In the genomic region with DNA sequence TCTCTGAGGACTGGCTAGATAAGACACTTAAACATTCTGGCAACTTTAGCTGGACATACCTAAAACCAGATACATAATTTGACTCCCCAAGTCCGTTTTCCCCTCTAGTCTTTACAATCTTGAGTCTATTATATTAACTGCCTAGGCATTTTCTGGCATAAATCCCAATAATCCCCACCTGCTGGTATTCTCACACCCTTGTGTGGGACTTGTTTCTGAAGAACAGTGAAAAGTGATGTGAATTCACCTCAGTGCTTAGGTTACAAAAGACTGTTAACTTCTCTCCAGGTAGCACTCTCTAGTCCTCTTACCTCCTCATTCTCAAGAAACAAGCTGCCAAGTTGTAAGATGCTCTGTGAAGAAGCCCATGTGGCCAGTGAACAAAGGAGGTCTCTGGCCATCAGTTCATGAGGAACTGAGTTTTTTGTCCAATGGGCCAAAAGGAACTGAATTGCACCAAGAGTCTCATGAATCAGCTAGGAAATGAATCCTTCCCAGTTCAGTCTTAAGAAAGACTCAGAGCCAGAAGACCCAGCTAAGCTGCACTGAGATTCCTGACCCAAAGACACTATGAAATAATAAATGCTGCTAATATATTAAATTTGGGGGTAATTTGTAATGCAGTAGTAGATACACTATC, we compare ENCODE assay signal across 13 cellular contexts. TPM values are rescaled to one million over a fixed set of nuclear protein-coding genes. Genes with fewer than 3 reads are reported as not detected.
DNase-seq lines count a peak whose midpoint lies in the region; ATAC-seq and TF ChIP-seq lines count a peak whose summit lies in the region.
"Had no signal": no experiment of that assay in that cellular context is flagged by ENCODE, and none has a peak within 500 bp of the region (broad histone marks: within the 10 kb centered on the region; RNA-seq: fewer than 3 reads in every experiment).

No MANE protein-coding gene starts in this region.

- peak overlapping the region; percentile 6 for H3K27ac Mint-ChIP-seq in activated CD8-positive, alpha-beta memory T cell treated with anti-CD3 and anti-CD28 coated beads, Interleukin-2, amount 10 ng/mL, durations not matched to agents 7 days and 5 days
- no peak overlapping the region for H3K27ac Mint-ChIP-seq in type B pancreatic cell

- peaks cover 7% of the 10 kb centered on the region for H3K36me3 Mint-ChIP-seq in activated CD8-positive, alpha-beta memory T cell treated with anti-CD3 and anti-CD28 coated beads, Interleukin-2, amount 10 ng/mL, durations not matched to agents 7 days and 5 days
- peaks cover 9% of the 10 kb centered on the region for H3K36me3 Mint-ChIP-seq in type B pancreatic cell

- WGBS in suprapubic skin: 86% methylated on average over 1 of the region's 1 CpG

- no peak for TF ChIP-seq EP300 in suprapubic skin (IDR thresholded peaks at IDR 0.05)

- no peak for ATAC-seq in activated CD8-positive, alpha-beta memory T cell treated with anti-CD3 and anti-CD28 coated beads, Interleukin-2, amount 10 ng/mL, durations not matched to agents 7 days and 5 days
- no peak for ATAC-seq in HG03432 (IDR thresholded peaks at IDR 0.05; ENCODE audit: unreplicated experiment)
- ATAC-seq in GM19452 (IDR thresholded peaks at IDR 0.05; ENCODE audit: unreplicated experiment): no peak

- peak overlapping the region; percentile 39; the same call in 1 of the 2 replicates for H3K27ac ChIP-seq in SK-N-MC
- H3K27ac ChIP-seq in suprapubic skin: no peak overlapping the region
- H3K27ac ChIP-seq: transverse colon, VCaP had no signal

- H3K9ac ChIP-seq in SK-N-MC (ENCODE audit: insufficient read length): no peak overlapping the region

- H3K9me3 Mint-ChIP-seq in activated CD8-positive, alpha-beta memory T cell treated with anti-CD3 and anti-CD28 coated beads, Interleukin-2, amount 10 ng/mL, durations not matched to agents 7 days and 5 days (ENCODE audit: low read depth): no peaks in the 10 kb centered on the region
- no peaks in the 10 kb centered on the region for H3K9me3 Mint-ChIP-seq in type B pancreatic cell

- H3K27me3 Mint-ChIP-seq in activated CD8-positive, alpha-beta memory T cell treated with anti-CD3 and anti-CD28 coated beads, Interleukin-2, amount 10 ng/mL, durations not matched to agents 7 days and 5 days: no peaks in the 10 kb centered on the region
- no peaks in the 10 kb centered on the region for H3K27me3 Mint-ChIP-seq in type B pancreatic cell

- peaks cover 39% of the 10 kb centered on the region for H3K4me1 Mint-ChIP-seq in activated CD8-positive, alpha-beta memory T cell treated with anti-CD3 and anti-CD28 coated beads, Interleukin-2, amount 10 ng/mL, durations not matched to agents 7 days and 5 days
- H3K4me1 Mint-ChIP-seq in type B pancreatic cell (ENCODE audit: unreplicated experiment): peaks cover 29% of the 10 kb centered on the region

- TF ChIP-seq POLR2A in suprapubic skin (IDR thresholded peaks at IDR 0.05): no peak

- TF ChIP-seq CTCF in fibroblast of the aortic adventitia (IDR thresholded peaks at IDR 0.05; ENCODE audit: insufficient read depth, low read length) (no peak), type B pancreatic cell (conservative IDR thresholded peaks at IDR 0.05) (no peak), suprapubic skin (IDR thresholded peaks at IDR 0.05) (no peak)

- H3K36me3 ChIP-seq in SK-N-MC (ENCODE audit: insufficient read depth, low read length): peaks cover 6% of the 10 kb centered on the region; the same call in 1 of the 2 replicates
- no peaks in the 10 kb centered on the region for H3K36me3 ChIP-seq in suprapubic skin
- H3K36me3 ChIP-seq: transverse colon had no signal

- H3K4me3 ChIP-seq in SK-N-MC (no peak overlapping the region), fibroblast of the aortic adventitia (ENCODE audit: low read depth, low read length) (no peak overlapping the region), suprapubic skin (no peak overlapping the region)
- H3K4me3 ChIP-seq: MG63 had no signal

- no peak for DNase-seq in activated CD8-positive, alpha-beta memory T cell treated with anti-CD3 and anti-CD28 coated beads, Interleukin-2, amount 10 ng/mL, durations not matched to agents 7 days and 5 days
- no peak for DNase-seq in activated CD8-positive, alpha-beta memory T cell treated with anti-CD3 and anti-CD28 coated beads, Interleukin-2, amount 50 U/mL, for 4 hours
- DNase-seq in SK-N-MC (ENCODE audit: low read depth, low spot score) (no peak), fibroblast of the aortic adventitia (ENCODE audit: low read depth) (peak; percentile 22), type B pancreatic cell (ENCODE audit: extremely low spot score, unreplicated experiment) (no peak), suprapubic skin (ENCODE audit: low spot score in 2 of 2) (no peak)
- DNase-seq: MG63, NCI-H345, Right ventricle myocardium superior, transverse colon had no signal

- H3K27me3 ChIP-seq in suprapubic skin: no peaks in the 10 kb centered on the region
- H3K27me3 ChIP-seq: MG63, transverse colon had no signal

- H3K4me1 ChIP-seq in suprapubic skin: peaks cover 48% of the 10 kb centered on the region

- H3K4me3 Mint-ChIP-seq in activated CD8-positive, alpha-beta memory T cell treated with anti-CD3 and anti-CD28 coated beads, Interleukin-2, amount 10 ng/mL, durations not matched to agents 7 days and 5 days: no peak overlapping the region
- H3K4me3 Mint-ChIP-seq in type B pancreatic cell: peak overlapping the region; percentile 67

- no peaks in the 10 kb centered on the region for H3K9me3 ChIP-seq in SK-N-MC (ENCODE audit: low read depth, low read length)
- H3K9me3 ChIP-seq in suprapubic skin: no peaks in the 10 kb centered on the region
- H3K9me3 ChIP-seq: MG63, transverse colon had no signal

- CTCF ChIA-PET in activated CD8-positive, alpha-beta memory T cell treated with anti-CD3 and anti-CD28 coated beads, Interleukin-2, amount 10 ng/mL, durations not matched to agents 7 days and 5 days (lab: Charles Lee): interaction anchor here (0.7 to 1.3 kb wide), 3 partner anchors 8 to 830 kb away, joined by 3 to 4 read pairs (median 3); no protein-coding TSS in a partner anchor

RNA-seq across cellular contexts. Expression of gene OSBPL11, which starts 4.1 kb away (rescaled TPM):
- 10 to 100 TPM; 13.8 to 16.4 TPM for total RNA-seq in activated CD8-positive, alpha-beta memory T cell treated with anti-CD3 and anti-CD28 coated beads, Interleukin-2, amount 10 ng/mL, durations not matched to agents 7 days and 5 days
- total RNA-seq in fibroblast of the aortic adventitia (ENCODE audit: low replicate concordance): 4.7 and 13.5 TPM in 2 replicates
- total RNA-seq in type B pancreatic cell (ENCODE audit: low replicate concordance): 10.7 and 27.7 TPM in 2 replicates
- total RNA-seq in suprapubic skin: 10 to 100 TPM in 2 of 4 donors, 1 to 10 TPM in 2; 9.0 to 14.7 (median 10.2) TPM
